ENCODE assay signal across 22 cellular contexts in the genomic region with DNA sequence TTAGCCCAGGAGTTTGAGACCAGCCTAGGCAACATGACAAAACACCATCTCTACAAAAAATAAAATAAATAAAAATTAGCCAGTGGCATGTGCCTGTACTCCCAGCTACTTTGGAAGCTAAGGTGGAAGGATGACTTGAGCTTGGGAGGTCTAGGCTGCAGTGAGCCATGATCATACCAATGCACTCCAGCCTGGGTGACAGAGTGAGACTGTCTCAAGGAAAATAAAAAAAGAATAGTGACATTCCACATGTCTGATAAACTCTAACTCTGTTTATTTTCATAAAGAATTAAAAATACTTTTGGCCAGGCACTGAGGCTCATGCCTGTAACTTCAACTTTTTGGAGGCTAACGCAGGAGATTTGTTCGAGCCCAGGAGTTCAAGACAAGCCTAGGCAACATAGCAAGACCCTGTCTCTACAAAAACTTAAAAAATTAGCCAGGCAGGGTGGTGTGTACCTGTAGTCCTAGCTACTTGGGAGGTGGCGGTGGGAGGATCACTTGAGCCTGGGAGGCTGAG.
DNase-seq lines count a peak whose midpoint lies in the region; ATAC-seq and TF ChIP-seq lines count a peak whose summit lies in the region.
"Had no signal": no experiment of that assay in that cellular context is flagged by ENCODE, and none has a peak within 500 bp of the region (broad histone marks: within the 10 kb centered on the region; RNA-seq: fewer than 3 reads in every experiment).

No MANE protein-coding gene starts in this region.

- no peaks in the 10 kb centered on the region for H3K79me2 ChIP-seq in PC-3 (ENCODE audit: low read length)
- H3K79me2 ChIP-seq in GM23338 (replicated peaks; ENCODE audit: insufficient read depth) = no peaks in the 10 kb centered on the region

- no peaks in the 10 kb centered on the region for H3K4me1 Mint-ChIP-seq in GM23338

- intact Hi-C loops in PC-3 (cut with micrococcal nuclease) = no loop called here

- CTCF ChIA-PET in PC-3 (lab: Charles Lee) = no interaction called here

- H3K27me3 Mint-ChIP-seq in GM23338 (ENCODE audit: insufficient read depth, low read depth, poor library complexity) = peaks cover 2% of the 10 kb centered on the region
- H3K27me3 Mint-ChIP-seq: CD4-positive, alpha-beta T cell had no signal

- ATAC-seq in PC-3 (no peak), thoracic aorta (ENCODE audit: insufficient number of reproducible peaks, low FRiP score, low read depth) (peak; percentile 38), GM21723 (IDR thresholded peaks at IDR 0.05; ENCODE audit: unreplicated experiment) (no peak), GM23338 (no peak)
- ATAC-seq: Right ventricle myocardium inferior had no signal

- H3K9ac ChIP-seq in PC-3 (ENCODE audit: low read length) = no peak overlapping the region
- H3K9ac ChIP-seq: BLaER1, KMS-11 had no signal

- no peak overlapping the region for H3K27ac Mint-ChIP-seq in GM23338
- H3K27ac Mint-ChIP-seq: CD4-positive, alpha-beta T cell had no signal

- H3K4me2 ChIP-seq in PC-3 (ENCODE audit: low read length) = no peak overlapping the region
- H3K4me2 ChIP-seq in GM23338 = no peak overlapping the region
- H3K4me2 ChIP-seq: BLaER1, KMS-11 had no signal

- H3K9me3 Mint-ChIP-seq in GM23338 = no peaks in the 10 kb centered on the region; the same call in 2 of the 3 replicates
- H3K9me3 Mint-ChIP-seq: CD4-positive, alpha-beta T cell had no signal

- in situ Hi-C loops in brain microvascular endothelial cell (cut with HindIII; ENCODE audit: low pct_ligation_motif_present, low sequenced_read_pairs) = no loop called here

- H3K36me3 ChIP-seq in PC-3 (ENCODE audit: low read depth, low read length) (no peaks in the 10 kb centered on the region), brain microvascular endothelial cell (replicated peaks) (no peaks in the 10 kb centered on the region), thoracic aorta (no peaks in the 10 kb centered on the region), GM23338 (ENCODE audit: insufficient read depth) (no peaks in the 10 kb centered on the region)
- H3K36me3 ChIP-seq: BLaER1 had no signal

- peak overlapping the region; percentile 29; the same call in 1 of the 2 replicates for H3K27ac ChIP-seq in PC-3 (ENCODE audit: low read length)
- H3K27ac ChIP-seq in brain microvascular endothelial cell = peak overlapping the region; percentile 49
- H3K27ac ChIP-seq in thoracic aorta = peak overlapping the region; percentile 60 to 79
- no peak overlapping the region for H3K27ac ChIP-seq in GM23338 (ENCODE audit: low read depth)
- H3K27ac ChIP-seq: BLaER1, KMS-11 had no signal

- TF ChIP-seq CTCF in PC-3 (conservative IDR thresholded peaks at IDR 0.05; ENCODE audit: low read depth, low read length) = no peak
- no peak for TF ChIP-seq CTCF in brain microvascular endothelial cell (IDR thresholded peaks at IDR 0.05; ENCODE audit: low read depth, low read length, missing control alignments)
- TF ChIP-seq CTCF in thoracic aorta (IDR thresholded peaks at IDR 0.05) = no peak
- TF ChIP-seq CTCF in GM23338 (conservative IDR thresholded peaks at IDR 0.05; ENCODE audit: low read depth in 2 of 2) = no peak

- no peaks in the 10 kb centered on the region for H3K9me3 ChIP-seq in PC-3 (ENCODE audit: low read length)
- no peaks in the 10 kb centered on the region for H3K9me3 ChIP-seq in thoracic aorta
- H3K9me3 ChIP-seq: A549, BLaER1 had no signal

- H4K20me1 ChIP-seq in PC-3 (ENCODE audit: low read length) (no peaks in the 10 kb centered on the region), GM23338 (replicated peaks; ENCODE audit: insufficient read depth) (no peaks in the 10 kb centered on the region)
- H4K20me1 ChIP-seq: BLaER1 had no signal

- H3K4me1 ChIP-seq in PC-3 (ENCODE audit: insufficient read depth, low read length) (peaks cover 24% of the 10 kb centered on the region), thoracic aorta (ENCODE audit: control insufficient read depth in 1 of 2, low read depth in 2 of 2) (peaks cover 21 to 36% of the 10 kb centered on the region in 2 donors), GM23338 (ENCODE audit: insufficient read depth) (no peaks in the 10 kb centered on the region)
- H3K4me1 ChIP-seq: BLaER1 had no signal

- H3K4me3 ChIP-seq in PC-3 (ENCODE audit: low read length) (no peak overlapping the region), brain microvascular endothelial cell (ENCODE audit: low read depth, low read length) (no peak overlapping the region), thoracic aorta (no peak overlapping the region), GM23338 (no peak overlapping the region)
- H3K4me3 ChIP-seq: A549, BLaER1 had no signal

- H2AFZ ChIP-seq in PC-3 (ENCODE audit: low read length) (no peak overlapping the region), GM23338 (no peak overlapping the region)

- POLR2A ChIA-PET in PC-3 (lab: Charles Lee; ENCODE audit: unreplicated experiment) = no interaction called here

- no peak overlapping the region for H3K4me3 Mint-ChIP-seq in GM23338
- H3K4me3 Mint-ChIP-seq: CD4-positive, alpha-beta T cell had no signal

- no peaks in the 10 kb centered on the region for H3K36me3 Mint-ChIP-seq in GM23338 (ENCODE audit: low read depth)

- DNase-seq in EL = peak; percentile 13
- DNase-seq in PC-3 = no peak
- DNase-seq in brain microvascular endothelial cell = no peak
- no peak for DNase-seq in thoracic aorta (ENCODE audit: low spot score)
- no peak for DNase-seq in stimulated activated CD4-positive, alpha-beta T cell treated with anti-CD3 and anti-CD28 coated beads, Interleukin-4, amount 100 ng/mL, for 1 hour
- no peak for DNase-seq in GOT3 (lab: John Stamatoyannopoulos, UW)
- no peak for DNase-seq in GM23338 (ENCODE audit: low spot score)
- DNase-seq: CD4-positive, alpha-beta T cell; COR-L47; DMS79 treated with DMSO at 0.1 percent for 48 hours; NCI-H1694; NCI-H2081; NCI-H2171; NCI-H345; NCI-H524; NCI-H774; NK-92 treated with Interleukin-12 subunit alpha and Interleukin-12 subunit beta, amount 100 ng/mL, for 24 hours had no signal

- no peaks in the 10 kb centered on the region for H3F3A ChIP-seq in PC-3 (ENCODE audit: low read length, unreplicated experiment)
- no peaks in the 10 kb centered on the region for H3F3A ChIP-seq in GM23338 (replicated peaks; ENCODE audit: low read depth)

- no TSS peak for BruUV-seq in PC-3 (replicated peaks; lab: Mats Ljungman, UMichigan)

- H3K9me2 ChIP-seq in PC-3 (replicated peaks; ENCODE audit: low read length) (no peaks in the 10 kb centered on the region), GM23338 (ENCODE audit: insufficient read depth) (no peaks in the 10 kb centered on the region)

- H3K27me3 ChIP-seq in PC-3 (ENCODE audit: low read length) (no peaks in the 10 kb centered on the region), brain microvascular endothelial cell (replicated peaks) (no peaks in the 10 kb centered on the region), thoracic aorta (replicated peaks; ENCODE audit: insufficient read depth) (no peaks in the 10 kb centered on the region), GM23338 (ENCODE audit: insufficient read depth) (no peaks in the 10 kb centered on the region)
- H3K27me3 ChIP-seq: BLaER1 had no signal

TF ChIP-seq in GM23338, 12 proteins besides CTCF, POLR2A, EP300 and RAD21 (continues in another document):
- TF ChIP-seq, protein P1, sequence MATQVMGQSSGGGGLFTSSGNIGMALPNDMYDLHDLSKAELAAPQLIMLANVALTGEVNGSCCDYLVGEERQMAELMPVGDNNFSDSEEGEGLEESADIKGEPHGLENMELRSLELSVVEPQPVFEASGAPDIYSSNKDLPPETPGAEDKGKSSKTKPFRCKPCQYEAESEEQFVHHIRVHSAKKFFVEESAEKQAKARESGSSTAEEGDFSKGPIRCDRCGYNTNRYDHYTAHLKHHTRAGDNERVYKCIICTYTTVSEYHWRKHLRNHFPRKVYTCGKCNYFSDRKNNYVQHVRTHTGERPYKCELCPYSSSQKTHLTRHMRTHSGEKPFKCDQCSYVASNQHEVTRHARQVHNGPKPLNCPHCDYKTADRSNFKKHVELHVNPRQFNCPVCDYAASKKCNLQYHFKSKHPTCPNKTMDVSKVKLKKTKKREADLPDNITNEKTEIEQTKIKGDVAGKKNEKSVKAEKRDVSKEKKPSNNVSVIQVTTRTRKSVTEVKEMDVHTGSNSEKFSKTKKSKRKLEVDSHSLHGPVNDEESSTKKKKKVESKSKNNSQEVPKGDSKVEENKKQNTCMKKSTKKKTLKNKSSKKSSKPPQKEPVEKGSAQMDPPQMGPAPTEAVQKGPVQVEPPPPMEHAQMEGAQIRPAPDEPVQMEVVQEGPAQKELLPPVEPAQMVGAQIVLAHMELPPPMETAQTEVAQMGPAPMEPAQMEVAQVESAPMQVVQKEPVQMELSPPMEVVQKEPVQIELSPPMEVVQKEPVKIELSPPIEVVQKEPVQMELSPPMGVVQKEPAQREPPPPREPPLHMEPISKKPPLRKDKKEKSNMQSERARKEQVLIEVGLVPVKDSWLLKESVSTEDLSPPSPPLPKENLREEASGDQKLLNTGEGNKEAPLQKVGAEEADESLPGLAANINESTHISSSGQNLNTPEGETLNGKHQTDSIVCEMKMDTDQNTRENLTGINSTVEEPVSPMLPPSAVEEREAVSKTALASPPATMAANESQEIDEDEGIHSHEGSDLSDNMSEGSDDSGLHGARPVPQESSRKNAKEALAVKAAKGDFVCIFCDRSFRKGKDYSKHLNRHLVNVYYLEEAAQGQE (IDR thresholded peaks at IDR 0.05; ENCODE audit: unreplicated experiment) = no peak
- TF ChIP-seq JUNB (IDR thresholded peaks at IDR 0.05; ENCODE audit: unreplicated experiment) = no peak
